Comparison of ENCODE assay signal across 1 cellular context in genomic region chr12:71865757-71866536, GRCh38.
TF ChIP-seq lines count a peak whose summit lies in the region.

No MANE protein-coding gene starts in this region.

TF ChIP-seq in HCT116, 20 proteins besides CTCF, POLR2A, EP300 and RAD21:
- no peak for TF ChIP-seq SRF (IDR thresholded peaks at IDR 0.05; ENCODE audit: low read depth)
- TF ChIP-seq EZH2 (IDR thresholded peaks at IDR 0.05) = no peak
- TF ChIP-seq SIN3A (IDR thresholded peaks at IDR 0.05; ENCODE audit: low read depth) = no peak
- no peak for TF ChIP-seq YY1 (IDR thresholded peaks at IDR 0.05; ENCODE audit: extremely low read depth, insufficient replicate concordance, low read depth, low read length)
- TF ChIP-seq POLR2AphosphoS5 (IDR thresholded peaks at IDR 0.05; ENCODE audit: low read depth, low read length) = no peak
- TF ChIP-seq CEBPB (IDR thresholded peaks at IDR 0.05; ENCODE audit: low read depth) = no peak
- TF ChIP-seq ZNF274 (IDR thresholded peaks at IDR 0.05; ENCODE audit: low read depth, low read length) = no peak
- TF ChIP-seq REST (IDR thresholded peaks at IDR 0.05; ENCODE audit: low read depth) = no peak
- TF ChIP-seq ATF3 (IDR thresholded peaks at IDR 0.05) = no peak
- no peak for TF ChIP-seq ELF1 (IDR thresholded peaks at IDR 0.05; ENCODE audit: borderline replicate concordance, low read depth)
TF ChIP-seq in HCT116: peak in this region for 0.
